1 cellular context compared by ENCODE assay signal in genomic region chr14:65373011-65373670, GRCh38.
TF ChIP-seq lines count a peak whose summit lies in the region.

No MANE protein-coding gene starts in this region.

TF ChIP-seq in K562, 482 proteins besides CTCF, POLR2A, EP300 and RAD21:
- TF ChIP-seq ZNF23 (CRISPR knock-in tag; IDR thresholded peaks at IDR 0.05), result no peak
- TF ChIP-seq POLR2G (IDR thresholded peaks at IDR 0.05; ENCODE audit: low read depth, low read length), result no peak
- TF ChIP-seq ZBTB8A (IDR thresholded peaks at IDR 0.05; ENCODE audit: partially characterized antibody), result no peak
